ENCODE assay signal across 19 cellular contexts in the genomic region with DNA sequence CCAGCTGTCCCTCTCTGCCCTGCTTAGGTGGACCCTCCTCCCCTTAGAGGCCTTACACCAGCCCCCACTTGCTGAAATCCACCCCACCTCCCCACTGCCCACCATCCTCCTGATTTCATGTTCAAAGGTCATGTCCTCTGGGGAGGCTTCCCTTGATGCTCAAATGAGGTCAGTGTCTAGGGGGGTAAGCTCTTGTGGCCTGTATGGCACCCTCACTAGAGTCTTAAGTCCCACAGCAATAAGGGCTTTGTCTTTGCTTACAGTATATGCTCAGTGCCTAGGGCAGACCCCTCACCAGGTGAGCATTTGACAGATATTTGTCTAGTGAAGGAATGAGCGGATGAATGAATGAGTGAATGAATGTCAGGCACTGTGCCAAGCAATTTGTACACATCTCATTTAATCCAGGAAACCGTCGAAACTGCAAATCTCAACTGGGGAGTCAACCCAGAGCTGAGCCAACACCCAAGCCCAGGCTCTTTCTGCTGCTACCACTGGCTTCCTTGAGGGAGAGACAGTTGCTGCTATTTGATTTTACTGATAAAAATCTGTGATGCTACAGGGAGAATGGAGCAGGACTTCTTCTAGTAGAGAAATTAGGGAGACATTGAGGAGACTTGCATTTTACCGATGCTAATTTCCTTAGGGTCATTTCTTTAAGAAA.
DNase-seq lines count a peak whose midpoint lies in the region; ATAC-seq, FAIRE-seq and TF ChIP-seq lines count a peak whose summit lies in the region.
"Had no signal": no experiment of that assay in that cellular context is flagged by ENCODE, and none has a peak within 500 bp of the region (broad histone marks: within the 10 kb centered on the region; RNA-seq: fewer than 3 reads in every experiment).

No MANE protein-coding gene starts in this region.

- peaks cover 25% of the 10 kb centered on the region for H3K4me1 Mint-ChIP-seq in activated T-cell treated with anti-CD3 and anti-CD28 coated beads, Interleukin-2, amount 50 U/mL, for 72 hours (ENCODE audit: low read depth)
- peaks cover 15% of the 10 kb centered on the region for H3K4me1 Mint-ChIP-seq in endodermal cell

- H3K9ac ChIP-seq in HepG2 (ENCODE audit: insufficient read depth, low read depth, low read length) (no peak overlapping the region), endodermal cell (ENCODE audit: extremely low read depth, low read length, poor library complexity, severe bottlenecking) (no peak overlapping the region)
- H3K9ac ChIP-seq: BLaER1 treated with 17β-estradiol and CSF1 and Interleukin-3, amounts not matched to agents 10 nM and 100 nM; SK-N-SH had no signal

- no peak for TF ChIP-seq EP300 in HepG2 (IDR thresholded peaks at IDR 0.05; ENCODE audit: low read depth in 2 of 2, low read length in 2 of 2)
- TF ChIP-seq EP300 in HepG2 (CRISPR knock-in tag; IDR thresholded peaks at IDR 0.05; ENCODE audit: borderline replicate concordance), result no peak

- DNase-seq in activated T-cell treated with anti-CD3 and anti-CD28 coated beads, Interleukin-2, amount 50 U/mL, for 72 hours, result no peak
- DNase-seq in activated T-cell treated with anti-CD3 and anti-CD28 coated beads for 4 hours, result no peak
- DNase-seq in bronchial epithelial cell (ENCODE audit: low read depth), result no peak
- no peak for DNase-seq in HepG2 (ENCODE audit: low spot score)
- DNase-seq in GM19239 (ENCODE audit: insufficient read length, low spot score), result no peak
- DNase-seq in endodermal cell, result no peak
- DNase-seq: 8988T, DMS79 treated with DMSO at 0.1 percent for 48 hours, NCI-H1105, NCI-H2029 treated with DMSO at 0.1 percent for 48 hours, NCI-H226, NCI-H510A treated with DMSO at 0.1 percent for 48 hours, NCI-H748 treated with DMSO at 0.1 percent for 48 hours, SIG-M5, SK-N-SH had no signal

- no peaks in the 10 kb centered on the region for H3K27me3 Mint-ChIP-seq in activated T-cell treated with anti-CD3 and anti-CD28 coated beads, Interleukin-2, amount 50 U/mL, for 72 hours (ENCODE audit: low read depth)
- H3K27me3 Mint-ChIP-seq in endodermal cell (ENCODE audit: insufficient read depth), result peaks cover 80% of the 10 kb centered on the region

- H3K27ac ChIP-seq in HepG2 (ENCODE audit: extremely low read length, insufficient read depth, low read length) (no peak overlapping the region), endodermal cell (ENCODE audit: low read depth, low read length) (no peak overlapping the region)
- H3K27ac ChIP-seq: BLaER1 treated with 17β-estradiol and CSF1 and Interleukin-3, amounts not matched to agents 10 nM and 100 nM had no signal

- ATAC-seq in activated T-cell treated with anti-CD3 and anti-CD28 coated beads, Interleukin-2, amount 50 U/mL, for 72 hours (replicated peaks in 1 of 2), result no peak
- ATAC-seq in HepG2, result peak; percentile 44
- ATAC-seq in GM21515 (IDR thresholded peaks at IDR 0.05; ENCODE audit: unreplicated experiment), result no peak
- ATAC-seq: Panc1 had no signal

- in situ Hi-C loops in HepG2 (cut with HindIII; ENCODE audit: extremely low pct_ligation_motif_present, low pct_unique_long_range_greater_than_20kb), result no loop called here

- H3K36me3 Mint-ChIP-seq in activated T-cell treated with anti-CD3 and anti-CD28 coated beads, Interleukin-2, amount 50 U/mL, for 72 hours (ENCODE audit: insufficient read depth in 2 of 2), result peaks cover 0 to 1% of the 10 kb centered on the region in 2 donors
- H3K36me3 Mint-ChIP-seq in endodermal cell (ENCODE audit: low read depth), result no peaks in the 10 kb centered on the region
- H3K36me3 Mint-ChIP-seq: IgD-negative memory B cell had no signal

- no peak for TF ChIP-seq RAD21 in HepG2 (CRISPR knock-in tag; IDR thresholded peaks at IDR 0.05)

- H3K4me3 ChIP-seq in bronchial epithelial cell (ENCODE audit: low read depth, low read length) (no peak overlapping the region), HepG2 (replicated peaks in 1 of 3; ENCODE audit: insufficient read depth in 1 of 3, low read depth in 2 of 3, low read length in 3 of 3) (no peak overlapping the region), endodermal cell (ENCODE audit: low read length) (no peak overlapping the region)
- H3K4me3 ChIP-seq: BLaER1 treated with 17β-estradiol and CSF1 and Interleukin-3, amounts not matched to agents 10 nM and 100 nM had no signal

- H2AFZ ChIP-seq in HepG2 (ENCODE audit: low read length), result no peak overlapping the region

- no peaks in the 10 kb centered on the region for H3K27me3 ChIP-seq in bronchial epithelial cell (ENCODE audit: control insufficient read depth, insufficient read depth, low read length)
- no peaks in the 10 kb centered on the region; a peak in 1 of 5 replicates for H3K27me3 ChIP-seq in HepG2 (ENCODE audit: control insufficient read depth in 1 of 2, insufficient read depth in 2 of 2, low read length in 2 of 2)
- H3K27me3 ChIP-seq in endodermal cell (ENCODE audit: control insufficient read depth, insufficient read depth, low read length, poor library complexity, severe bottlenecking), result peaks cover 88% of the 10 kb centered on the region
- H3K27me3 ChIP-seq: BLaER1 treated with 17β-estradiol and CSF1 and Interleukin-3, amounts not matched to agents 10 nM and 100 nM had no signal

- 79% methylated on average over 4 of the region's 4 CpGs for WGBS in HepG2 (ENCODE audit: low lambda C conversion rate)
- 91 to 100% methylated on average over 3 to 4 of the region's 4 CpGs for WGBS in endodermal cell (ENCODE audit: insufficient coverage in 1 of 2, insufficient read length in 1 of 2), 2 experiments

- FAIRE-seq in bronchial epithelial cell (lab: Jason Lieb, UNC) (peak; percentile 88), HepG2 (lab: Jason Lieb, UNC) (no peak), GM19239 (lab: Jason Lieb, UNC) (no peak)

- peaks cover 16% of the 10 kb centered on the region for H3K79me2 ChIP-seq in HepG2 (ENCODE audit: insufficient read depth, low read length)

- TF ChIP-seq POLR2A in HepG2 (IDR thresholded peaks at IDR 0.05; ENCODE audit: insufficient read depth in 1 of 2, low read depth in 2 of 2, low read length in 2 of 2), result no peak

- H3K9me3 ChIP-seq in HepG2 (ENCODE audit: low read length) (no peaks in the 10 kb centered on the region), endodermal cell (ENCODE audit: control insufficient read depth, low read length) (peaks cover 6% of the 10 kb centered on the region)
- H3K9me3 ChIP-seq: SK-N-SH had no signal

- POLR2A ChIA-PET in HepG2 (lab: Yijun Ruan, JAX), result no interaction called here

- H3K4me2 ChIP-seq in HepG2 (ENCODE audit: low read depth, low read length), result no peak overlapping the region
- H3K4me2 ChIP-seq: SK-N-SH had no signal

- H3K4me1 ChIP-seq in HepG2 (ENCODE audit: insufficient read depth, low read length) (peaks cover 28% of the 10 kb centered on the region), endodermal cell (ENCODE audit: control insufficient read depth, insufficient read depth, low read length) (peaks cover 4% of the 10 kb centered on the region)

- H4K20me1 ChIP-seq in HepG2 (ENCODE audit: insufficient read depth, low read length), result peaks cover 5% of the 10 kb centered on the region; the same call in 1 of the 2 replicates

- no peak overlapping the region for H3K4me3 Mint-ChIP-seq in activated T-cell treated with anti-CD3 and anti-CD28 coated beads, Interleukin-2, amount 50 U/mL, for 72 hours
- H3K4me3 Mint-ChIP-seq in endodermal cell, result no peak overlapping the region
- H3K4me3 Mint-ChIP-seq: IgD-negative memory B cell had no signal

- BruUV-seq in HepG2 (replicated peaks; lab: Mats Ljungman, UMichigan), result no TSS peak

- intact Hi-C loops in HepG2 (cut with micrococcal nuclease; ENCODE audit: unreplicated experiment), result no loop called here

- H3K9me3 Mint-ChIP-seq in activated T-cell treated with anti-CD3 and anti-CD28 coated beads, Interleukin-2, amount 50 U/mL, for 72 hours, result no peaks in the 10 kb centered on the region
- no peaks in the 10 kb centered on the region for H3K9me3 Mint-ChIP-seq in endodermal cell

- TF ChIP-seq CTCF in bronchial epithelial cell (IDR thresholded peaks at IDR 0.05; ENCODE audit: insufficient read depth, low read length, severe bottlenecking) (no peak), HepG2 (CRISPR knock-in tag; IDR thresholded peaks at IDR 0.05) (no peak), endodermal cell (conservative IDR thresholded peaks at IDR 0.05) (no peak)

- peak overlapping the region; percentile 65 for H3K27ac Mint-ChIP-seq in activated T-cell treated with anti-CD3 and anti-CD28 coated beads, Interleukin-2, amount 50 U/mL, for 72 hours
- no peak overlapping the region for H3K27ac Mint-ChIP-seq in endodermal cell

- CTCF ChIA-PET in HepG2 (lab: Yijun Ruan, JAX; ENCODE audit: low intra/inter-chr PET ratio, low total read pairs), result no interaction called here

- H3K36me3 ChIP-seq in bronchial epithelial cell (ENCODE audit: control insufficient read depth, insufficient read depth, low read length), result no peaks in the 10 kb centered on the region
- H3K36me3 ChIP-seq in HepG2 (replicated peaks in 1 of 2; ENCODE audit: control insufficient read depth in 1 of 2, insufficient read depth in 2 of 2, low read length in 2 of 2), result no peaks in the 10 kb centered on the region
- H3K36me3 ChIP-seq in endodermal cell (ENCODE audit: control insufficient read depth, insufficient read depth, low read length), result no peaks in the 10 kb centered on the region

TF ChIP-seq in HepG2, 621 proteins besides CTCF, POLR2A, EP300 and RAD21:
- no peak for TF ChIP-seq ISL2 (CRISPR knock-in tag; IDR thresholded peaks at IDR 0.05)
- TF ChIP-seq PATZ1 (CRISPR knock-in tag; IDR thresholded peaks at IDR 0.05), result 0 out of 2 replicates have a peak, but pooled peaks have one; percentile 24
